Comparison of ENCODE assay signal across 8 cellular contexts in genomic region chr10:15859865-15860691, GRCh38. TPM values are rescaled to one million over a fixed set of nuclear protein-coding genes. Genes with fewer than 3 reads are reported as not detected.
DNase-seq lines count a peak whose midpoint lies in the region; ATAC-seq and TF ChIP-seq lines count a peak whose summit lies in the region.

Gene MINDY3, minus strand, starts transcription at chr10:15860507. Its CDS starts 208 bp downstream, at chr10:15860299.

- CTCF ChIA-PET in activated naive CD4-positive, alpha-beta T cell treated with anti-CD3 and anti-CD28 coated beads for 36 hours (lab: Charles Lee): interaction anchor here (0.9 to 2.0 kb wide), 2 partner anchors 11 to 68 kb away, joined by 3 to 7 read pairs; no protein-coding TSS in a partner anchor

- H3K4me3 Mint-ChIP-seq in activated naive CD4-positive, alpha-beta T cell treated with anti-CD3 and anti-CD28 coated beads for 36 hours: peak within 1 kb of the TSS; percentile 99

- no peak for TF ChIP-seq CTCF in gastroesophageal sphincter (IDR thresholded peaks at IDR 0.05)
- TF ChIP-seq CTCF in neutrophil (IDR thresholded peaks at IDR 0.05): no peak
- no peak for TF ChIP-seq CTCF in subcutaneous adipose tissue (IDR thresholded peaks at IDR 0.05; ENCODE audit: low read depth)

- intact Hi-C loops in activated naive CD4-positive, alpha-beta T cell treated with anti-CD3 and anti-CD28 coated beads for 36 hours (cut with micrococcal nuclease): loop anchor here (1.0 to 5.0 kb wide), 4 partner anchors 29 to 957 kb away; partner anchors contain the start of gene RSU1

- TF ChIP-seq EP300 in gastroesophageal sphincter (IDR thresholded peaks at IDR 0.05): no peak

- H3K4me1 ChIP-seq in ES-I3 (ENCODE audit: insufficient read depth, low read length) (no peaks in the 10 kb centered on the region), SJSA1 (replicated peaks) (peaks cover 9% of the 10 kb centered on the region), gastroesophageal sphincter (peaks cover 4 to 41% (median 5%) of the 10 kb centered on the region in 3 donors), neutrophil (ENCODE audit: control insufficient read depth in 1 of 2, insufficient read depth in 1 of 2, low read depth in 1 of 2, low read length in 1 of 2) (peaks cover 20 to 21% of the 10 kb centered on the region in 2 experiments)

- no peaks in the 10 kb centered on the region for H3K9me3 Mint-ChIP-seq in activated naive CD4-positive, alpha-beta T cell treated with anti-CD3 and anti-CD28 coated beads for 36 hours

- peaks cover 9% of the 10 kb centered on the region for H3K27me3 Mint-ChIP-seq in activated naive CD4-positive, alpha-beta T cell treated with anti-CD3 and anti-CD28 coated beads for 36 hours (ENCODE audit: low read depth)

- H3K27ac ChIP-seq in SJSA1 (no peak within 1 kb of the TSS), gastroesophageal sphincter (peak within 1 kb of the TSS; percentile 54 to 86 (median 82)), neutrophil (peak within 1 kb of the TSS; percentile 82)

- peak; percentile 64 for DNase-seq in H4 (ENCODE audit: low spot score)
- DNase-seq in LoVo (ENCODE audit: low spot score): peak; percentile 84
- DNase-seq in SJSA1 (ENCODE audit: low read depth in 1 of 2, low spot score in 2 of 2): peak; percentile 76 to 79
- DNase-seq in activated naive CD4-positive, alpha-beta T cell treated with anti-CD3 and anti-CD28 coated beads for 36 hours: peak; percentile 89

- WGBS in gastroesophageal sphincter (ENCODE audit: low coverage in 1 of 2), 2 donors: 0 to 6% methylated on average over 7 of the region's 50 CpGs

- H3K4me3 ChIP-seq in SJSA1: peak within 1 kb of the TSS; percentile 66
- peak within 1 kb of the TSS; percentile 83 to 92 for H3K4me3 ChIP-seq in gastroesophageal sphincter
- H3K4me3 ChIP-seq in neutrophil (ENCODE audit: low read depth in 1 of 2, low read length in 1 of 2): peak within 1 kb of the TSS; percentile 79 to 93

- H3K4me1 Mint-ChIP-seq in activated naive CD4-positive, alpha-beta T cell treated with anti-CD3 and anti-CD28 coated beads for 36 hours (ENCODE audit: low read depth): peaks cover 28% of the 10 kb centered on the region

- H3K27me3 ChIP-seq in SJSA1 (replicated peaks) (no peaks in the 10 kb centered on the region), gastroesophageal sphincter (peaks cover 4% of the 10 kb centered on the region), neutrophil (peaks cover 26% of the 10 kb centered on the region)

- peak within 1 kb of the TSS; percentile 86 for H3K9ac ChIP-seq in ES-I3 (ENCODE audit: low read depth, low read length)

- H3K36me3 Mint-ChIP-seq in activated naive CD4-positive, alpha-beta T cell treated with anti-CD3 and anti-CD28 coated beads for 36 hours (ENCODE audit: low read depth): peaks cover 7% of the 10 kb centered on the region

- peak within 1 kb of the TSS; percentile 90 for H3K27ac Mint-ChIP-seq in activated naive CD4-positive, alpha-beta T cell treated with anti-CD3 and anti-CD28 coated beads for 36 hours

- H3K9me3 ChIP-seq in ES-I3 (ENCODE audit: control insufficient read depth, insufficient read depth, low read length): no peaks in the 10 kb centered on the region
- H3K9me3 ChIP-seq in SJSA1 (replicated peaks): peaks cover 5% of the 10 kb centered on the region
- H3K9me3 ChIP-seq in gastroesophageal sphincter: no peaks in the 10 kb centered on the region
- no peaks in the 10 kb centered on the region for H3K9me3 ChIP-seq in neutrophil

- peak; percentile 85 for ATAC-seq in gastroesophageal sphincter

- no peaks in the 10 kb centered on the region for H3K36me3 ChIP-seq in ES-I3 (ENCODE audit: insufficient read depth, low read length)
- H3K36me3 ChIP-seq in SJSA1: no peaks in the 10 kb centered on the region
- H3K36me3 ChIP-seq in gastroesophageal sphincter: no peaks in the 10 kb centered on the region
- H3K36me3 ChIP-seq in neutrophil: no peaks in the 10 kb centered on the region

- no peak for TF ChIP-seq POLR2A in gastroesophageal sphincter (IDR thresholded peaks at IDR 0.05)

RNA-seq across cellular contexts. Expression of gene MINDY3, which starts in this region (rescaled TPM):
- 11.7 and 18.7 TPM in 2 replicates for total RNA-seq in H4 (2014; rRNA removed; shearing (Covaris generic))
- 40.3 and 48.6 TPM in 2 replicates for total RNA-seq in SJSA1 (2014; rRNA removed; shearing (Covaris generic))
- 10 to 100 TPM in 1 of 2 experiments, 1 to 10 TPM in 1; 9.0 to 12.0 TPM for total RNA-seq in activated naive CD4-positive, alpha-beta T cell treated with anti-CD3 and anti-CD28 coated beads for 36 hours
- total RNA-seq in gastroesophageal sphincter (10 to 100 TPM; 21.8 to 93.6 (median 36.7) TPM), subcutaneous adipose tissue (10 to 100 TPM; 27.9 to 40.4 (median 34.8) TPM)
